Comparison of ENCODE assay signal across 3 cellular contexts in genomic region chr2:164757934-164758695, GRCh38.
TF ChIP-seq lines count a peak whose summit lies in the region.

No MANE protein-coding gene starts in this region.

TF ChIP-seq in A549, 52 proteins besides CTCF, POLR2A, EP300 and RAD21:
- TF ChIP-seq FOSB (CRISPR knock-in tag; IDR thresholded peaks at IDR 0.05): no peak
- peak; percentile 69 for TF ChIP-seq ZFP36 (IDR thresholded peaks at IDR 0.05; ENCODE audit: borderline replicate concordance, partially characterized antibody)
- peak; percentile 31 to 40; a peak in 3 of 4 replicates for TF ChIP-seq CEBPB (IDR thresholded peaks at IDR 0.05)
- no peak for TF ChIP-seq ZSCAN20 (CRISPR knock-in tag; IDR thresholded peaks at IDR 0.05)
- peak; percentile 90 for TF ChIP-seq GATA3 (IDR thresholded peaks at IDR 0.05; ENCODE audit: borderline replicate concordance)
- no peak for TF ChIP-seq CBX2 (IDR thresholded peaks at IDR 0.05; ENCODE audit: borderline replicate concordance, low read depth)
- TF ChIP-seq REST (IDR thresholded peaks at IDR 0.05): no peak
- TF ChIP-seq NFE2L2 (conservative IDR thresholded peaks at IDR 0.05; ENCODE audit: low read length): no peak
- no peak for TF ChIP-seq ATOH8 (CRISPR knock-in tag; IDR thresholded peaks at IDR 0.05; ENCODE audit: low read depth)
- peak in 1 of 2 experiments; percentile 89; a peak in 3 of 5 replicates for TF ChIP-seq JUN (IDR thresholded peaks at IDR 0.05)
- TF ChIP-seq BCL3 (IDR thresholded peaks at IDR 0.05): peak; percentile 88; the same call in 2 of the 3 replicates
- peak; percentile 94 for TF ChIP-seq JUNB (IDR thresholded peaks at IDR 0.05)
- peak; percentile 83 for TF ChIP-seq FOSL2 (IDR thresholded peaks at IDR 0.05)
- TF ChIP-seq FOSL2 (CRISPR knock-in tag; IDR thresholded peaks at IDR 0.05): peak; percentile 89

TF ChIP-seq in K562, 482 proteins besides CTCF, POLR2A, EP300 and RAD21:
- TF ChIP-seq HMBOX1 (IDR thresholded peaks at IDR 0.05) (no peak), CEBPB (tag; IDR thresholded peaks at IDR 0.05) (0 out of 2 replicates have a peak, but pooled peaks have one; percentile 23), TAF15 (IDR thresholded peaks at IDR 0.05; ENCODE audit: low read depth, low read length) (no peak), YY1 (IDR thresholded peaks at IDR 0.05; ENCODE audit: borderline replicate concordance in 1 of 3, control insufficient read depth in 1 of 3, extremely low read depth in 1 of 3, insufficient read depth in 3 of 3, insufficient read length in 1 of 3, insufficient replicate concordance in 2 of 3, low read depth in 1 of 3, low read length in 2 of 3) (no peak)

TF ChIP-seq in HepG2, 621 proteins besides CTCF, POLR2A, EP300 and RAD21 (continues in another document):
- TF ChIP-seq CENPX (CRISPR knock-in tag; IDR thresholded peaks at IDR 0.05) (no peak), EEA1 (CRISPR knock-in tag; IDR thresholded peaks at IDR 0.05; ENCODE audit: borderline replicate concordance) (no peak), KLF11 (CRISPR knock-in tag; IDR thresholded peaks at IDR 0.05) (no peak), KDM5A (IDR thresholded peaks at IDR 0.05; ENCODE audit: borderline replicate concordance, low read length) (no peak), ZNF703 (CRISPR knock-in tag; IDR thresholded peaks at IDR 0.05; ENCODE audit: borderline replicate concordance) (no peak), RBAK (CRISPR knock-in tag; IDR thresholded peaks at IDR 0.05) (peak; percentile 47; the same call in 1 of the 2 replicates), FOXA1 (IDR thresholded peaks at IDR 0.05) (peak; percentile 49; the same call in 1 of the 2 replicates), FOXA1 (CRISPR knock-in tag; IDR thresholded peaks at IDR 0.05) (0 out of 2 replicates have a peak, but pooled peaks have one; percentile 25), FOXA3 (CRISPR knock-in tag; IDR thresholded peaks at IDR 0.05) (peak; percentile 39; the same call in 1 of the 2 replicates), ZNF331 (CRISPR knock-in tag; IDR thresholded peaks at IDR 0.05) (peak; percentile 56; the same call in 1 of the 2 replicates), ZNF644 (CRISPR knock-in tag; IDR thresholded peaks at IDR 0.05; ENCODE audit: low read depth) (peak; percentile 94), ZNF34 (CRISPR knock-in tag; IDR thresholded peaks at IDR 0.05; ENCODE audit: borderline replicate concordance) (no peak), ZNF564 (CRISPR knock-in tag; IDR thresholded peaks at IDR 0.05) (no peak), GATAD2A (CRISPR knock-in tag; IDR thresholded peaks at IDR 0.05) (peak; percentile 43; the same call in 1 of the 2 replicates), SAP130 (CRISPR knock-in tag; IDR thresholded peaks at IDR 0.05; ENCODE audit: low read depth) (peak; percentile 35; the same call in 1 of the 2 replicates), ELF4 (CRISPR knock-in tag; IDR thresholded peaks at IDR 0.05; ENCODE audit: borderline replicate concordance) (no peak), SUZ12 (IDR thresholded peaks at IDR 0.05; ENCODE audit: low read depth, low read length) (no peak), AKNA (CRISPR knock-in tag; IDR thresholded peaks at IDR 0.05; ENCODE audit: borderline replicate concordance) (no peak), NCOA2 (CRISPR knock-in tag; IDR thresholded peaks at IDR 0.05) (peak; percentile 11; the same call in 1 of the 2 replicates), TOE1 (CRISPR knock-in tag; IDR thresholded peaks at IDR 0.05) (no peak), NFIC (IDR thresholded peaks at IDR 0.05; ENCODE audit: low read length) (peak; percentile 43; the same call in 1 of the 2 replicates), RARA (CRISPR knock-in tag; IDR thresholded peaks at IDR 0.05) (no peak), ZNF850 (CRISPR knock-in tag; conservative IDR thresholded peaks at IDR 0.05) (no peak), TCF7 (IDR thresholded peaks at IDR 0.05; ENCODE audit: low read depth) (peak; percentile 38; the same call in 1 of the 2 replicates), ARID3A (IDR thresholded peaks at IDR 0.05; ENCODE audit: low read depth, low read length) (peak; percentile 65; the same call in 1 of the 2 replicates), ZMAT3 (CRISPR knock-in tag; conservative IDR thresholded peaks at IDR 0.05) (no peak), PRDM10 (CRISPR knock-in tag; IDR thresholded peaks at IDR 0.05; ENCODE audit: low read depth) (no peak), NONO (IDR thresholded peaks at IDR 0.05) (no peak), NONO (CRISPR knock-in tag; conservative IDR thresholded peaks at IDR 0.05) (no peak), RCOR2 (CRISPR knock-in tag; IDR thresholded peaks at IDR 0.05) (0 out of 2 replicates have a peak, but pooled peaks have one; percentile 44), ZSCAN31 (CRISPR knock-in tag; IDR thresholded peaks at IDR 0.05; ENCODE audit: low read depth) (no peak), CREBL2 (CRISPR knock-in tag; IDR thresholded peaks at IDR 0.05; ENCODE audit: borderline replicate concordance) (no peak), ZNF414 (CRISPR knock-in tag; IDR thresholded peaks at IDR 0.05) (no peak), CBX5 (CRISPR knock-in tag; IDR thresholded peaks at IDR 0.05; ENCODE audit: borderline replicate concordance) (0 out of 2 replicates have a peak, but pooled peaks have one; percentile 50), TGIF2 (CRISPR knock-in tag; IDR thresholded peaks at IDR 0.05) (0 out of 2 replicates have a peak, but pooled peaks have one; percentile 39), HNRNPLL (IDR thresholded peaks at IDR 0.05; ENCODE audit: low read depth, low read length, poor library complexity, severe bottlenecking) (no peak), ZNF12 (CRISPR knock-in tag; IDR thresholded peaks at IDR 0.05) (0 out of 2 replicates have a peak, but pooled peaks have one; percentile 50), ZNF569 (CRISPR knock-in tag; IDR thresholded peaks at IDR 0.05; ENCODE audit: borderline replicate concordance) (no peak), NCOR1 (IDR thresholded peaks at IDR 0.05; ENCODE audit: borderline replicate concordance, low read length) (0 out of 2 replicates have a peak, but pooled peaks have one; percentile 30), MATR3 (CRISPR knock-in tag; IDR thresholded peaks at IDR 0.05) (no peak), CEBPG (CRISPR knock-in tag; IDR thresholded peaks at IDR 0.05) (peak; percentile 90), NFKBIZ (CRISPR knock-in tag; IDR thresholded peaks at IDR 0.05) (no peak), KDM2A (CRISPR knock-in tag; IDR thresholded peaks at IDR 0.05; ENCODE audit: borderline replicate concordance, low read depth) (no peak), ARNTL (CRISPR knock-in tag; IDR thresholded peaks at IDR 0.05) (no peak), ZNF7 (CRISPR knock-in tag; IDR thresholded peaks at IDR 0.05) (peak; percentile 83), ZBTB49 (CRISPR knock-in tag; IDR thresholded peaks at IDR 0.05; ENCODE audit: borderline replicate concordance) (no peak), MBD4 (IDR thresholded peaks at IDR 0.05; ENCODE audit: borderline replicate concordance, low read length) (no peak), BRF2 (CRISPR knock-in tag; IDR thresholded peaks at IDR 0.05) (no peak), ZNF709 (CRISPR knock-in tag; IDR thresholded peaks at IDR 0.05) (no peak), NPAS2 (CRISPR knock-in tag; IDR thresholded peaks at IDR 0.05; ENCODE audit: borderline replicate concordance) (no peak)
